8 cellular contexts compared by ENCODE assay signal in the genomic region with DNA sequence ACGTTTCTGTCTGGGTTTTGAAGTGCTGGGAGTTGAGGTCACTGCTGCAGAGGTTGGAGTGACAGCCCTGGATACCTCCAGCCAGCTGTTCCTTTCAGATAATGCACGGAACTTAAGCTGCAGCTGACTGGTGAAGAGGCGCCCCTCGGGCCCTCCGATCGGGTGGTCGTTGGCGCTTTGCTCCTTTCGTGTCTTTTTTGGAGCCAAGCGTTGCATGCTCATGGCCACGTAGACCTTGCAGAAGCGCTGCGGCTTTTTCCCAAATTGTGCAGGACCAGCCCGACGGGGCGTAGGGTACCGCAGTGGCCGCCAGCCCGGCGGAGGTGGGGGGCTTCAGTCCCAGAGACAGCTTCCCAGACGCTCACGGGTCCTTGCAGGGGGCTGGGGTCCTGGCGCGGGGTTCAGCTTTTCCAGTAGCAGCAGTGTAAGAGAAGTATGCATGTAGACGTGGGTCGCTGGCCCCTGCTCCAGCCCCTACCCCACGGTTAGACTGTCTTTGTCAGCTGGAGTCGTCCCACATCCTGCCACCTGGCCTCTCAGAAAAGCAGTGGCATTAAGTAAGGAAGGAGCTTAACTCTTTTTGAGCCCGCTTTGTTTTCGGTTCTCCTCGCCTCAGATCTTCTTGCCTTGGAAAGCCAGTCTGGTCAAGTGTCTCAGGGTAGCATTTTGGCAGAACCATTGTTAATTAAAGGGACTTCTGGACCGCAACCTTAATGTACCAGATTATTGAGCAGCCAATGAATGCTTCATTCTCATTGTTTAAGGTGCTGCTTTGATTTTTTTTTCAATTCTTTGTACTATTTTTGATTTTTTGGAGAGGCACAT.
A peak's percentile ranks its signal among the peaks of the same experiment; 100 is the strongest.
DNase-seq lines count a peak whose midpoint lies in the region; ATAC-seq, FAIRE-seq and TF ChIP-seq lines count a peak whose summit lies in the region.

No MANE protein-coding gene starts in this region.

- peak; percentile 5 for ATAC-seq in HG02981 (IDR thresholded peaks at IDR 0.05; ENCODE audit: unreplicated experiment)
- peak; percentile 5 for ATAC-seq in stimulated activated naive CD8-positive, alpha-beta T cell treated with anti-CD3 and anti-CD28 coated beads, Interleukin-15, Interleukin-2, amounts not matched to agents 100 U/mL and 50 U/mL, for 24 hours

- DNase-seq in GM18507 (ENCODE audit: extremely low spot score, insufficient read length, low read depth) (no peak), cardiac fibroblast (ENCODE audit: low read depth in 2 of 2) (peak in 1 of 2 donors; percentile 55), kidney glomerular epithelial cell (lab: John Stamatoyannopoulos, UW) (peak; percentile 13), HPDE6-E6E7 (ENCODE audit: extremely low spot score) (no peak), midbrain (lab: John Stamatoyannopoulos, UW) (no peak)
- peak; percentile 46 for DNase-seq in stimulated activated naive CD8-positive, alpha-beta T cell treated with anti-CD3 and anti-CD28 coated beads, Interleukin-15, Interleukin-2, amounts not matched to agents 100 U/mL and 50 U/mL, for 24 hours

- TF ChIP-seq CTCF in cardiac fibroblast (IDR thresholded peaks at IDR 0.05; ENCODE audit: low read depth, low read length), result no peak

- 0 out of 2 replicates have a peak, but pooled peaks have one; percentile 40 for TF ChIP-seq POLR2A in Raji (IDR thresholded peaks at IDR 0.05; ENCODE audit: insufficient read depth, low read depth, low read length)

- H3K4me3 ChIP-seq in cardiac fibroblast (replicated peaks in 1 of 2; ENCODE audit: low read depth in 2 of 2, low read length in 2 of 2), result peak overlapping the region; percentile 90 to 92

- peak; percentile 52 for FAIRE-seq in GM18507 (lab: Jason Lieb, UNC)

Comparison
In these comparisons a context has a peak if more than half of its experiments do, and no peak if none do; other contexts are left out.
1. DNase-seq: peak in kidney glomerular epithelial cell (single experiment) and stimulated activated naive CD8-positive, alpha-beta T cell treated with anti-CD3 and anti-CD28 coated beads, Interleukin-15, Interleukin-2, amounts not matched to agents 100 U/mL and 50 U/mL, for 24 hours (single experiment); none in GM18507 (single experiment), HPDE6-E6E7 (single experiment) and midbrain (single experiment).